ENCODE assay signal across 18 cellular contexts in genomic region chr13:84706004-84706710, GRCh38.
"Had no signal": no experiment of that assay in that cellular context is flagged by ENCODE, and none has a peak within 500 bp of the region (broad histone marks: within the 10 kb centered on the region; RNA-seq: fewer than 3 reads in every experiment).

No MANE protein-coding gene starts in this region.

- H3K36me3 Mint-ChIP-seq: activated naive CD4-positive, alpha-beta T cell treated with anti-CD3 and anti-CD28 coated beads, Interleukin-2, amount 50 U/mL, for 24 hours; brain; naive B cell; neural progenitor cell; stimulated activated memory B cell treated with anti-CD40 and anti-IgM and Interleukin-4, amounts not matched to agents 10 μg/mL and 1 μg/mL and 100 μg/mL, for 72 hours had no signal

- H3K9me3 ChIP-seq: esophagus muscularis mucosa, tibial artery had no signal

- H3K4me1 Mint-ChIP-seq: activated naive CD4-positive, alpha-beta T cell treated with anti-CD3 and anti-CD28 coated beads, Interleukin-2, amount 50 U/mL, for 24 hours; brain; naive B cell; neural progenitor cell; stimulated activated memory B cell treated with anti-CD40 and anti-IgM and Interleukin-4, amounts not matched to agents 10 μg/mL and 1 μg/mL and 100 μg/mL, for 72 hours had no signal

- H3K9me3 Mint-ChIP-seq: activated naive CD4-positive, alpha-beta T cell treated with anti-CD3 and anti-CD28 coated beads, Interleukin-2, amount 50 U/mL, for 24 hours; activated T-cell treated with anti-CD3 and anti-CD28 coated beads, Interleukin-2, amount 50 U/mL, for 24 hours; neural progenitor cell had no signal

- H3K9ac ChIP-seq: neural progenitor cell had no signal

- H3K4me1 ChIP-seq: esophagus muscularis mucosa, left lung, neural progenitor cell, tibial artery had no signal

- H3K27me3 ChIP-seq: esophagus muscularis mucosa, hepatocyte, left lung, neural progenitor cell, tibial artery had no signal

- H3K36me3 ChIP-seq: esophagus muscularis mucosa, left lung, neural progenitor cell, tibial artery had no signal

- H3K4me2 ChIP-seq: hepatocyte, neural progenitor cell had no signal

- H3K27ac ChIP-seq: coronary artery, esophagus muscularis mucosa, hepatocyte, left lung, neural progenitor cell, tibial artery had no signal

- H2AFZ ChIP-seq: hepatocyte, neural progenitor cell had no signal

- ATAC-seq: left lung; stimulated activated memory B cell treated with anti-CD40 and anti-IgM and Interleukin-4, amounts not matched to agents 10 μg/mL and 1 μg/mL and 100 μg/mL, for 72 hours had no signal

- H3K27ac Mint-ChIP-seq: activated naive CD4-positive, alpha-beta T cell treated with anti-CD3 and anti-CD28 coated beads, Interleukin-2, amount 50 U/mL, for 24 hours; activated T-cell treated with anti-CD3 and anti-CD28 coated beads, Interleukin-2, amount 50 U/mL, for 24 hours; brain; naive B cell; neural progenitor cell; stimulated activated memory B cell treated with anti-CD40 and anti-IgM and Interleukin-4, amounts not matched to agents 10 μg/mL and 1 μg/mL and 100 μg/mL, for 72 hours; T-helper 2 cell treated with Interferon-gamma antibody and Interleukin-4, amounts not matched to agents 5 μg/mL and 100 μg/mL, for 36 hours had no signal

- H3K4me3 ChIP-seq: coronary artery, esophagus muscularis mucosa, hepatocyte, left lung, neural progenitor cell, tibial artery had no signal

- H3K79me2 ChIP-seq: hepatocyte had no signal

- H3K27me3 Mint-ChIP-seq: activated naive CD4-positive, alpha-beta T cell treated with anti-CD3 and anti-CD28 coated beads, Interleukin-2, amount 50 U/mL, for 24 hours; activated T-cell treated with anti-CD3 and anti-CD28 coated beads, Interleukin-2, amount 50 U/mL, for 24 hours; brain; naive B cell; stimulated activated memory B cell treated with anti-CD40 and anti-IgM and Interleukin-4, amounts not matched to agents 10 μg/mL and 1 μg/mL and 100 μg/mL, for 72 hours had no signal

- H3K4me3 Mint-ChIP-seq: activated naive CD4-positive, alpha-beta T cell treated with anti-CD3 and anti-CD28 coated beads, Interleukin-2, amount 50 U/mL, for 24 hours; activated T-cell treated with anti-CD3 and anti-CD28 coated beads, Interleukin-2, amount 50 U/mL, for 24 hours; brain; naive B cell; neural progenitor cell; stimulated activated memory B cell treated with anti-CD40 and anti-IgM and Interleukin-4, amounts not matched to agents 10 μg/mL and 1 μg/mL and 100 μg/mL, for 72 hours; T-helper 2 cell treated with Interferon-gamma antibody and Interleukin-4, amounts not matched to agents 5 μg/mL and 100 μg/mL, for 36 hours had no signal

- DNase-seq: activated CD4-positive, alpha-beta T cell treated with anti-CD3 and anti-CD28 coated beads, Interleukin-2, amount 50 U/mL, for 1 hour; activated CD4-positive, CD25-positive, alpha-beta regulatory T cell; activated effector memory CD4-positive, alpha-beta T cell treated with Interleukin-2 at 50 U/mL for 16 hours; activated T-cell treated with anti-CD3 and anti-CD28 coated beads, Interleukin-2, amount 50 U/mL, for 24 hours; central memory CD4-positive, alpha-beta T cell; left lung; mammary epithelial cell; naive B cell; stimulated activated CD4-positive, alpha-beta T cell treated with anti-CD3 and anti-CD28 coated beads, Interleukin-2, amount 100 ng/mL, for 24 hours; tibial artery had no signal
